1 cellular context compared by ENCODE assay signal in genomic region chr7:72696643-72697042, GRCh38.
TF ChIP-seq lines count a peak whose summit lies in the region.

No MANE protein-coding gene starts in this region.

TF ChIP-seq in SK-N-SH treated with all-trans-retinoic acid at 6 μM for 48 hours, 23 proteins besides CTCF, POLR2A, EP300 and RAD21:
- 0 out of 2 replicates have a peak, but pooled peaks have one; percentile 24 for TF ChIP-seq ISL1 (CRISPR knock-in tag; IDR thresholded peaks at IDR 0.05)
